Comparison of ENCODE assay signal across 27 cellular contexts in genomic region chr2:29448238-29448637, GRCh38.
"Had no signal": no experiment of that assay in that cellular context is flagged by ENCODE, and none has a peak within 500 bp of the region (broad histone marks: within the 10 kb centered on the region; RNA-seq: fewer than 3 reads in every experiment).

No MANE protein-coding gene starts in this region.

- H3K4me3 ChIP-seq: ascending aorta, body of pancreas had no signal

- H3K4me2 ChIP-seq: KMS-11 had no signal

- H3K9me3 ChIP-seq: ascending aorta, body of pancreas had no signal

- DNase-seq: activated B cell treated with CpG ODN at 0.5 μM for 24 hours; activated CD4-positive, alpha-beta T cell treated with anti-CD3 and anti-CD28 coated beads for 1 hour; activated CD4-positive, alpha-beta T cell treated with anti-CD3 and anti-CD28 coated beads, Interleukin-2, amount 10 ng/mL, durations not matched to agents 24 days and 14 days; activated CD4-positive, alpha-beta T cell treated with anti-CD3 and anti-CD28 coated beads, Interleukin-2, amount 50 U/mL, for 48 hours; activated CD8-positive, alpha-beta memory T cell treated with anti-CD3 and anti-CD28 coated beads, Interleukin-2, amount 10 ng/mL, durations not matched to agents 7 days and 5 days; activated effector memory CD4-positive, alpha-beta T cell treated with Interleukin-2 at 50 U/mL for 16 hours; activated naive CD4-positive, alpha-beta T cell; activated naive CD8-positive, alpha-beta T cell treated with anti-CD3 and anti-CD28 coated beads, Interleukin-2, amount 50 U/mL, for 24 hours; activated T-cell treated with anti-CD3 and anti-CD28 coated beads, Interleukin-2, amount 50 U/mL, for 24 hours; amniotic stem cell; body of pancreas; central memory CD4-positive, alpha-beta T cell; MV-4-11; NCI-H1092 treated with DMSO at 0.1 percent for 48 hours; NCI-H1417 treated with DMSO at 0.1 percent for 48 hours; NCI-H1694; NCI-H2029; NCI-H2107; NCI-H2171 treated with DMSO at 0.1 percent for 48 hours; NCI-H226; NCI-H526; NCI-H82; RPMI8226 had no signal

- H3K27me3 ChIP-seq: ascending aorta, body of pancreas had no signal

- H3K27ac ChIP-seq: ascending aorta, body of pancreas, KMS-11 had no signal

- H3K9ac ChIP-seq: KMS-11 had no signal

- H3K4me1 ChIP-seq: ascending aorta had no signal

- H3K36me3 ChIP-seq: ascending aorta had no signal

- ATAC-seq: activated CD8-positive, alpha-beta memory T cell treated with anti-CD3 and anti-CD28 coated beads, Interleukin-2, amount 10 ng/mL, durations not matched to agents 7 days and 5 days; activated naive CD8-positive, alpha-beta T cell treated with anti-CD3 and anti-CD28 coated beads, Interleukin-2, amount 50 U/mL, for 24 hours; body of pancreas; Panc1; Right ventricle myocardium inferior had no signal
